1 cellular context compared by ENCODE assay signal in the genomic region with DNA sequence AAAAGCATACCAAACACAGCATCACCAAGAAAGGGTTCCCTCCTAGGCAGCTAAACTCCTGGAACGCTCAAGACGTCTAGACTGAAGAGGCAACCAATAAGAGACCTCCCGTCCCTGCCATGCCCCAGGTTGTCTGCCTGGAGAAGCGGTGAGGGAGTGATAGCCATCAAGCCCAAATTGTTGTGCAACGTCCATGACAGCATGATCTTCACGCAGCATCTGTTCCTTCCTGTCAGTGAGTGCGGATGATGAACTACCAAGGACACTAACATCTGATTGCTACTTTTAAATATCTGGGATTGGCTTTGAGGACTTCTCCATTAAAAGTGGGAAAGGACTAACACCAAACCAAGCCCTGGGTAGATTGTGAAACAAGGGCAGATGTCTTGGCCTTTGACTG.
TF ChIP-seq lines count a peak whose summit lies in the region.

No MANE protein-coding gene starts in this region.

TF ChIP-seq in GM23338, 12 proteins besides CTCF, POLR2A, EP300 and RAD21 (continued from another document):
- TF ChIP-seq, protein P1, sequence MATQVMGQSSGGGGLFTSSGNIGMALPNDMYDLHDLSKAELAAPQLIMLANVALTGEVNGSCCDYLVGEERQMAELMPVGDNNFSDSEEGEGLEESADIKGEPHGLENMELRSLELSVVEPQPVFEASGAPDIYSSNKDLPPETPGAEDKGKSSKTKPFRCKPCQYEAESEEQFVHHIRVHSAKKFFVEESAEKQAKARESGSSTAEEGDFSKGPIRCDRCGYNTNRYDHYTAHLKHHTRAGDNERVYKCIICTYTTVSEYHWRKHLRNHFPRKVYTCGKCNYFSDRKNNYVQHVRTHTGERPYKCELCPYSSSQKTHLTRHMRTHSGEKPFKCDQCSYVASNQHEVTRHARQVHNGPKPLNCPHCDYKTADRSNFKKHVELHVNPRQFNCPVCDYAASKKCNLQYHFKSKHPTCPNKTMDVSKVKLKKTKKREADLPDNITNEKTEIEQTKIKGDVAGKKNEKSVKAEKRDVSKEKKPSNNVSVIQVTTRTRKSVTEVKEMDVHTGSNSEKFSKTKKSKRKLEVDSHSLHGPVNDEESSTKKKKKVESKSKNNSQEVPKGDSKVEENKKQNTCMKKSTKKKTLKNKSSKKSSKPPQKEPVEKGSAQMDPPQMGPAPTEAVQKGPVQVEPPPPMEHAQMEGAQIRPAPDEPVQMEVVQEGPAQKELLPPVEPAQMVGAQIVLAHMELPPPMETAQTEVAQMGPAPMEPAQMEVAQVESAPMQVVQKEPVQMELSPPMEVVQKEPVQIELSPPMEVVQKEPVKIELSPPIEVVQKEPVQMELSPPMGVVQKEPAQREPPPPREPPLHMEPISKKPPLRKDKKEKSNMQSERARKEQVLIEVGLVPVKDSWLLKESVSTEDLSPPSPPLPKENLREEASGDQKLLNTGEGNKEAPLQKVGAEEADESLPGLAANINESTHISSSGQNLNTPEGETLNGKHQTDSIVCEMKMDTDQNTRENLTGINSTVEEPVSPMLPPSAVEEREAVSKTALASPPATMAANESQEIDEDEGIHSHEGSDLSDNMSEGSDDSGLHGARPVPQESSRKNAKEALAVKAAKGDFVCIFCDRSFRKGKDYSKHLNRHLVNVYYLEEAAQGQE (IDR thresholded peaks at IDR 0.05; ENCODE audit: unreplicated experiment) = no peak
- no peak for TF ChIP-seq ZNF331 (CRISPR knock-in tag; IDR thresholded peaks at IDR 0.05; ENCODE audit: low read depth)
- no peak for TF ChIP-seq ZNF114 (CRISPR knock-in tag; IDR thresholded peaks at IDR 0.05)
- TF ChIP-seq POLR2AphosphoS5 (IDR thresholded peaks at IDR 0.05; ENCODE audit: low read depth) = no peak
- no peak for TF ChIP-seq ETS1 (IDR thresholded peaks at IDR 0.05)
- TF ChIP-seq NANOG (IDR thresholded peaks at IDR 0.05; ENCODE audit: borderline replicate concordance) = no peak
- TF ChIP-seq CREB1 (CRISPR knock-in tag; IDR thresholded peaks at IDR 0.05; ENCODE audit: low read depth) = no peak
